ENCODE assay signal across 8 cellular contexts in genomic region chr9:128881884-128882676, GRCh38. TPM values are rescaled to one million over a fixed set of nuclear protein-coding genes. Genes with fewer than 3 reads are reported as not detected.
DNase-seq lines count a peak whose midpoint lies in the region; ATAC-seq and TF ChIP-seq lines count a peak whose summit lies in the region.

Gene KYAT1 (minus strand): TSS chr9:128881950. CDS start chr9:128845405, 36,545 bp downstream.
Gene LRRC8A (plus strand): TSS chr9:128882133. CDS start chr9:128907165, 25,032 bp downstream.

- 1% methylated on average over 35 to 62 of the region's 70 CpGs for WGBS in testis, 2 donors

- H3K4me1 Mint-ChIP-seq in activated naive CD8-positive, alpha-beta T cell (ENCODE audit: low read depth), result peaks cover 54% of the 10 kb centered on the region

- intact Hi-C loops in testis (cut with DNase I; ENCODE audit: low total_unique reads), result loop anchor here (5.0 kb wide), 1 partner anchor 40 kb away; the partner anchor contains the start of gene PHYHD1

- peak; percentile 92 for DNase-seq in GM12864 (ENCODE audit: low read depth)
- DNase-seq in NCI-H1105 treated with DMSO at 0.1 percent for 48 hours (lab: John Stamatoyannopoulos, UW), result peak; percentile 95
- peak; percentile 94 for DNase-seq in SKM-1 treated with dmso at 0.1 percent for 144 hours (lab: John Stamatoyannopoulos, UW; ENCODE audit: unreplicated experiment)
- peak; percentile 97 for DNase-seq in glomerular visceral epithelial cell (ENCODE audit: extremely low spot score)
- DNase-seq in omental fat pad (ENCODE audit: low spot score), result peak; percentile 95
- peak; percentile 98 for DNase-seq in testis

- TF ChIP-seq CTCF in GM12864 (IDR thresholded peaks at IDR 0.05; ENCODE audit: low read depth, low read length, missing control alignments), result no peak
- no peak for TF ChIP-seq CTCF in omental fat pad (IDR thresholded peaks at IDR 0.05)
- peak in 2 of 3 experiments; percentile 17 to 41 for TF ChIP-seq CTCF in testis (IDR thresholded peaks at IDR 0.05)

- peak; percentile 84 for ATAC-seq in HG02678 (IDR thresholded peaks at IDR 0.05; ENCODE audit: unreplicated experiment)
- ATAC-seq in omental fat pad (ENCODE audit: low FRiP score), result peak; percentile 84

- peak within 1 kb of the TSS; percentile 90 to 98 for H3K27ac ChIP-seq in testis

- no peaks in the 10 kb centered on the region for H3K27me3 ChIP-seq in testis

- H3K36me3 Mint-ChIP-seq in activated naive CD8-positive, alpha-beta T cell, result no peaks in the 10 kb centered on the region

- peaks cover 28% of the 10 kb centered on the region for H3K4me1 ChIP-seq in testis

- no peaks in the 10 kb centered on the region for H3K36me3 ChIP-seq in testis (ENCODE audit: low read depth, missing control alignments)

- peak within 1 kb of the TSS; percentile 90 for H3K27ac Mint-ChIP-seq in activated naive CD8-positive, alpha-beta T cell

- H3K9me3 ChIP-seq in testis, result no peaks in the 10 kb centered on the region

- no peaks in the 10 kb centered on the region for H3K9me3 Mint-ChIP-seq in activated naive CD8-positive, alpha-beta T cell (ENCODE audit: low read depth)

- TF ChIP-seq POLR2A in testis (IDR thresholded peaks at IDR 0.05), result no peak

- H3K4me3 ChIP-seq in GM12864 (ENCODE audit: low read depth, low read length), result peak within 1 kb of the TSS; percentile 61
- peak within 1 kb of the TSS; percentile 88 to 98 for H3K4me3 ChIP-seq in testis

- peak within 1 kb of the TSS; percentile 94 for H3K4me3 Mint-ChIP-seq in activated naive CD8-positive, alpha-beta T cell

- H3K27me3 Mint-ChIP-seq in activated naive CD8-positive, alpha-beta T cell, result no peaks in the 10 kb centered on the region

RNA-seq across cellular contexts. Expression of gene KYAT1, which starts in this region (rescaled TPM):
- total RNA-seq in omental fat pad (1 to 10 TPM; 2.9 to 9.3 (median 4.1) TPM), testis (10 to 100 TPM; 14.0 to 18.0 TPM)
- 11.6 TPM for polyA plus RNA-seq in testis (ENCODE audit: insufficient read depth, low read depth, low replicate concordance)

RNA-seq across cellular contexts. Expression of gene LRRC8A, which starts in this region (rescaled TPM):
- total RNA-seq in omental fat pad, result 10 to 100 TPM; 37.8 to 67.1 (median 47.8) TPM
- total RNA-seq in testis, result 10 to 100 TPM; 54.3 to 61.3 TPM
- polyA plus RNA-seq in testis (ENCODE audit: insufficient read depth, low read depth, low replicate concordance), result 30.9 TPM

Comparison
In these comparisons a context has a peak if more than half of its experiments do, and no peak if none do; other contexts are left out.
1. Peak in every context shown above with its lines: DNase-seq, ATAC-seq, H3K4me3 ChIP-seq and H3K27ac ChIP-seq.
2. CTCF ChIP-seq: peak in testis (2 of 3); none in GM12864 (single experiment) and omental fat pad (0 of 3).